ENCODE assay signal across 1 cellular context in the genomic region with DNA sequence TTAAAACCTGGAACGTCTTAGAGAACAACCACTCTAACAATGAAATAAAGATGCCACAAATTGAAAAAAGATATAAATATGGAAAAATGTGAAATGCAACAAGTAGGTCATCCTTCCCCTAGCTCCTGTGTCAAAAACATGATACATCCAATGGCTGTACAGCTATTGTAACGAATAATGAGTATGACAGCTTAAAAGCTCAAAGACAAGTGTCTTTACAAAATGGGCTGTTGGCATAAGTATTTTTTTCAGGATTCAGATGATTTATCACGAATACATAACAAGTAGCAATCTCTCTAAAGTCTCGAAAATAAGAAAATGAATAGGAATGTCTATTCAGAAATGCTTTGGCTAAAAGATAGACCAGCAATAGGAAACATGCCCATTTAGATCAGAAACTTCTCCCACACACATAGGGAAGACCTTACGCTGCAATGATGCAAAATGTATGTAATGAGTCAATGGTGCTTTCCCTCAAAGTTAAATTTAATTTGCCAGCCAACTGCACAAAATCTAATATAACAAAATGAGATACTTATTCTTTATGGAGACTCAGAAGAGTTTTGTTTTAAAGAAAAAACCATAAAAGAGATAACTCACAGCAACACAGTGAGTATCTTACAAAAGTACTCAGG.
TF ChIP-seq lines count a peak whose summit lies in the region.

No MANE protein-coding gene starts in this region.

TF ChIP-seq in GM12878, 131 proteins besides CTCF, POLR2A, EP300 and RAD21 (continued from another document and continues in another):
- no peak for TF ChIP-seq HDAC6 (IDR thresholded peaks at IDR 0.05; ENCODE audit: unreplicated experiment)
- TF ChIP-seq RELA (IDR thresholded peaks at IDR 0.05; ENCODE audit: borderline replicate concordance, partially characterized antibody) = no peak
- TF ChIP-seq BRCA1 (IDR thresholded peaks at IDR 0.05; ENCODE audit: low read depth, low read length) = no peak
- TF ChIP-seq, protein P1, sequence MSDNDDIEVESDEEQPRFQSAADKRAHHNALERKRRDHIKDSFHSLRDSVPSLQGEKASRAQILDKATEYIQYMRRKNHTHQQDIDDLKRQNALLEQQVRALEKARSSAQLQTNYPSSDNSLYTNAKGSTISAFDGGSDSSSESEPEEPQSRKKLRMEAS (IDR thresholded peaks at IDR 0.05; ENCODE audit: low read depth, low read length) = no peak
- TF ChIP-seq KDM1A (IDR thresholded peaks at IDR 0.05; ENCODE audit: borderline replicate concordance) = no peak
- TF ChIP-seq MTA3 (IDR thresholded peaks at IDR 0.05; ENCODE audit: borderline replicate concordance, low read length) = peak; percentile 85; the same call in 1 of the 2 replicates
- TF ChIP-seq FOS (IDR thresholded peaks at IDR 0.05; ENCODE audit: borderline replicate concordance, extremely low read depth, insufficient read length) = no peak
- TF ChIP-seq YY1 (IDR thresholded peaks at IDR 0.05; ENCODE audit: low read depth, low read length) = no peak
- TF ChIP-seq ESRRA (IDR thresholded peaks at IDR 0.05; ENCODE audit: low read length) = no peak
- no peak for TF ChIP-seq WRNIP1 (IDR thresholded peaks at IDR 0.05; ENCODE audit: borderline replicate concordance, low read depth, low read length)
- TF ChIP-seq ZNF384 (IDR thresholded peaks at IDR 0.05; ENCODE audit: borderline replicate concordance, low read depth, low read length) = no peak
- TF ChIP-seq BACH1 (IDR thresholded peaks at IDR 0.05; ENCODE audit: borderline replicate concordance) = no peak
- peak in 1 of 2 experiments; percentile 94; a peak in 1 of 4 replicates for TF ChIP-seq CEBPB (IDR thresholded peaks at IDR 0.05; ENCODE audit: borderline replicate concordance in 1 of 2, low read depth in 2 of 2, low read length in 2 of 2)
- TF ChIP-seq, protein P2, sequence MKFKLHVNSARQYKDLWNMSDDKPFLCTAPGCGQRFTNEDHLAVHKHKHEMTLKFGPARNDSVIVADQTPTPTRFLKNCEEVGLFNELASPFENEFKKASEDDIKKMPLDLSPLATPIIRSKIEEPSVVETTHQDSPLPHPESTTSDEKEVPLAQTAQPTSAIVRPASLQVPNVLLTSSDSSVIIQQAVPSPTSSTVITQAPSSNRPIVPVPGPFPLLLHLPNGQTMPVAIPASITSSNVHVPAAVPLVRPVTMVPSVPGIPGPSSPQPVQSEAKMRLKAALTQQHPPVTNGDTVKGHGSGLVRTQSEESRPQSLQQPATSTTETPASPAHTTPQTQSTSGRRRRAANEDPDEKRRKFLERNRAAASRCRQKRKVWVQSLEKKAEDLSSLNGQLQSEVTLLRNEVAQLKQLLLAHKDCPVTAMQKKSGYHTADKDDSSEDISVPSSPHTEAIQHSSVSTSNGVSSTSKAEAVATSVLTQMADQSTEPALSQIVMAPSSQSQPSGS (IDR thresholded peaks at IDR 0.05; ENCODE audit: low read length) = peak; percentile 89
- peak; percentile 81 for TF ChIP-seq EED (IDR thresholded peaks at IDR 0.05; ENCODE audit: low read depth)
- TF ChIP-seq RB1 (IDR thresholded peaks at IDR 0.05; ENCODE audit: borderline replicate concordance) = no peak
- peak; percentile 95 for TF ChIP-seq CREM (IDR thresholded peaks at IDR 0.05; ENCODE audit: low read depth)
- peak; percentile 92 for TF ChIP-seq BCL11A (IDR thresholded peaks at IDR 0.05; ENCODE audit: low read depth, low read length)
- TF ChIP-seq ZBED1 (IDR thresholded peaks at IDR 0.05; ENCODE audit: borderline replicate concordance) = peak; percentile 80
- TF ChIP-seq ZNF24 (IDR thresholded peaks at IDR 0.05) = no peak
- peak; percentile 85 to 86 for TF ChIP-seq IKZF2 (IDR thresholded peaks at IDR 0.05)
- peak; percentile 63 for TF ChIP-seq MTA2 (IDR thresholded peaks at IDR 0.05; ENCODE audit: low read depth)
- peak; percentile 85 for TF ChIP-seq RUNX3 (IDR thresholded peaks at IDR 0.05; ENCODE audit: low read length)
- TF ChIP-seq SP1 (IDR thresholded peaks at IDR 0.05; ENCODE audit: low read depth, low read length) = peak; percentile 83
- TF ChIP-seq MEF2A (IDR thresholded peaks at IDR 0.05; ENCODE audit: insufficient read depth, low read depth, low read length) = peak; percentile 87
- peak; percentile 46; the same call in 1 of the 2 replicates for TF ChIP-seq STAT3 (IDR thresholded peaks at IDR 0.05; ENCODE audit: low read depth, low read length)
- TF ChIP-seq HCFC1 (IDR thresholded peaks at IDR 0.05; ENCODE audit: low read length) = no peak
- TF ChIP-seq SIN3A (IDR thresholded peaks at IDR 0.05; ENCODE audit: low read depth, low read length) = no peak
- TF ChIP-seq SRF (IDR thresholded peaks at IDR 0.05; ENCODE audit: low read depth in 2 of 2, low read length in 2 of 2) = peak in 1 of 2 experiments; percentile 82; a peak in 2 of 4 replicates
- TF ChIP-seq MXI1 (IDR thresholded peaks at IDR 0.05; ENCODE audit: low read depth, low read length) = no peak
- peak; percentile 67; the same call in 1 of the 2 replicates for TF ChIP-seq PML (IDR thresholded peaks at IDR 0.05; ENCODE audit: low read length)
- TF ChIP-seq SIX5 (IDR thresholded peaks at IDR 0.05; ENCODE audit: low read depth, low read length, severe bottlenecking) = no peak
- TF ChIP-seq, protein P3, sequence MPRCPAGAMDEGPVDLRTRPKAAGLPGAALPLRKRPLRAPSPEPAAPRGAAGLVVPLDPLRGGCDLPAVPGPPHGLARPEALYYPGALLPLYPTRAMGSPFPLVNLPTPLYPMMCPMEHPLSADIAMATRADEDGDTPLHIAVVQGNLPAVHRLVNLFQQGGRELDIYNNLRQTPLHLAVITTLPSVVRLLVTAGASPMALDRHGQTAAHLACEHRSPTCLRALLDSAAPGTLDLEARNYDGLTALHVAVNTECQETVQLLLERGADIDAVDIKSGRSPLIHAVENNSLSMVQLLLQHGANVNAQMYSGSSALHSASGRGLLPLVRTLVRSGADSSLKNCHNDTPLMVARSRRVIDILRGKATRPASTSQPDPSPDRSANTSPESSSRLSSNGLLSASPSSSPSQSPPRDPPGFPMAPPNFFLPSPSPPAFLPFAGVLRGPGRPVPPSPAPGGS (IDR thresholded peaks at IDR 0.05; ENCODE audit: borderline replicate concordance, insufficient read depth, low read depth, low read length, poor library complexity, severe bottlenecking) = peak; percentile 99
- TF ChIP-seq ASH2L (IDR thresholded peaks at IDR 0.05; ENCODE audit: borderline replicate concordance, low read depth) = 0 out of 2 replicates have a peak, but pooled peaks have one; percentile 32
- TF ChIP-seq, protein P4, sequence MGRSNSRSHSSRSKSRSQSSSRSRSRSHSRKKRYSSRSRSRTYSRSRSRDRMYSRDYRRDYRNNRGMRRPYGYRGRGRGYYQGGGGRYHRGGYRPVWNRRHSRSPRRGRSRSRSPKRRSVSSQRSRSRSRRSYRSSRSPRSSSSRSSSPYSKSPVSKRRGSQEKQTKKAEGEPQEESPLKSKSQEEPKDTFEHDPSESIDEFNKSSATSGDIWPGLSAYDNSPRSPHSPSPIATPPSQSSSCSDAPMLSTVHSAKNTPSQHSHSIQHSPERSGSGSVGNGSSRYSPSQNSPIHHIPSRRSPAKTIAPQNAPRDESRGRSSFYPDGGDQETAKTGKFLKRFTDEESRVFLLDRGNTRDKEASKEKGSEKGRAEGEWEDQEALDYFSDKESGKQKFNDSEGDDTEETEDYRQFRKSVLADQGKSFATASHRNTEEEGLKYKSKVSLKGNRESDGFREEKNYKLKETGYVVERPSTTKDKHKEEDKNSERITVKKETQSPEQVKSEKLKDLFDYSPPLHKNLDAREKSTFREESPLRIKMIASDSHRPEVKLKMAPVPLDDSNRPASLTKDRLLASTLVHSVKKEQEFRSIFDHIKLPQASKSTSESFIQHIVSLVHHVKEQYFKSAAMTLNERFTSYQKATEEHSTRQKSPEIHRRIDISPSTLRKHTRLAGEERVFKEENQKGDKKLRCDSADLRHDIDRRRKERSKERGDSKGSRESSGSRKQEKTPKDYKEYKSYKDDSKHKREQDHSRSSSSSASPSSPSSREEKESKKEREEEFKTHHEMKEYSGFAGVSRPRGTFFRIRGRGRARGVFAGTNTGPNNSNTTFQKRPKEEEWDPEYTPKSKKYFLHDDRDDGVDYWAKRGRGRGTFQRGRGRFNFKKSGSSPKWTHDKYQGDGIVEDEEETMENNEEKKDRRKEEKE (IDR thresholded peaks at IDR 0.05) = no peak
- no peak for TF ChIP-seq NFYA (IDR thresholded peaks at IDR 0.05; ENCODE audit: borderline replicate concordance, low read depth, low read length)
- peak; percentile 89 for TF ChIP-seq CREB1 (IDR thresholded peaks at IDR 0.05; ENCODE audit: low read depth)
- TF ChIP-seq ETV6 (conservative IDR thresholded peaks at IDR 0.05 in 1 of 2, IDR thresholded peaks at IDR 0.05 in 1 of 2; ENCODE audit: borderline replicate concordance in 1 of 2, low read depth in 1 of 2) = peak in 1 of 2 experiments; percentile 55; a peak in 1 of 4 replicates
- TF ChIP-seq POLR2AphosphoS2 (IDR thresholded peaks at IDR 0.05; ENCODE audit: low read depth, low read length) = no peak
- peak; percentile 65 for TF ChIP-seq JUND (IDR thresholded peaks at IDR 0.05; ENCODE audit: low read depth, low read length)
- TF ChIP-seq GABPA (IDR thresholded peaks at IDR 0.05; ENCODE audit: low read depth) = peak; percentile 47; the same call in 1 of the 2 replicates
- peak; percentile 65; the same call in 1 of the 2 replicates for TF ChIP-seq TBL1XR1 (IDR thresholded peaks at IDR 0.05; ENCODE audit: low read depth, low read length)
- TF ChIP-seq NFXL1 (IDR thresholded peaks at IDR 0.05; ENCODE audit: borderline replicate concordance) = no peak
- no peak for TF ChIP-seq KAT2A (conservative IDR thresholded peaks at IDR 0.05; ENCODE audit: control insufficient read depth, low read depth, low read length)
- TF ChIP-seq, protein P5, sequence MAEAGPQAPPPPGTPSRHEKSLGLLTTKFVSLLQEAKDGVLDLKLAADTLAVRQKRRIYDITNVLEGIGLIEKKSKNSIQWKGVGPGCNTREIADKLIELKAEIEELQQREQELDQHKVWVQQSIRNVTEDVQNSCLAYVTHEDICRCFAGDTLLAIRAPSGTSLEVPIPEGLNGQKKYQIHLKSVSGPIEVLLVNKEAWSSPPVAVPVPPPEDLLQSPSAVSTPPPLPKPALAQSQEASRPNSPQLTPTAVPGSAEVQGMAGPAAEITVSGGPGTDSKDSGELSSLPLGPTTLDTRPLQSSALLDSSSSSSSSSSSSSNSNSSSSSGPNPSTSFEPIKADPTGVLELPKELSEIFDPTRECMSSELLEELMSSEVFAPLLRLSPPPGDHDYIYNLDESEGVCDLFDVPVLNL (IDR thresholded peaks at IDR 0.05; ENCODE audit: low read depth, low read length) = no peak
- peak; percentile 96 for TF ChIP-seq IRF4 (IDR thresholded peaks at IDR 0.05; ENCODE audit: low read depth, low read length)
- TF ChIP-seq, protein P6, sequence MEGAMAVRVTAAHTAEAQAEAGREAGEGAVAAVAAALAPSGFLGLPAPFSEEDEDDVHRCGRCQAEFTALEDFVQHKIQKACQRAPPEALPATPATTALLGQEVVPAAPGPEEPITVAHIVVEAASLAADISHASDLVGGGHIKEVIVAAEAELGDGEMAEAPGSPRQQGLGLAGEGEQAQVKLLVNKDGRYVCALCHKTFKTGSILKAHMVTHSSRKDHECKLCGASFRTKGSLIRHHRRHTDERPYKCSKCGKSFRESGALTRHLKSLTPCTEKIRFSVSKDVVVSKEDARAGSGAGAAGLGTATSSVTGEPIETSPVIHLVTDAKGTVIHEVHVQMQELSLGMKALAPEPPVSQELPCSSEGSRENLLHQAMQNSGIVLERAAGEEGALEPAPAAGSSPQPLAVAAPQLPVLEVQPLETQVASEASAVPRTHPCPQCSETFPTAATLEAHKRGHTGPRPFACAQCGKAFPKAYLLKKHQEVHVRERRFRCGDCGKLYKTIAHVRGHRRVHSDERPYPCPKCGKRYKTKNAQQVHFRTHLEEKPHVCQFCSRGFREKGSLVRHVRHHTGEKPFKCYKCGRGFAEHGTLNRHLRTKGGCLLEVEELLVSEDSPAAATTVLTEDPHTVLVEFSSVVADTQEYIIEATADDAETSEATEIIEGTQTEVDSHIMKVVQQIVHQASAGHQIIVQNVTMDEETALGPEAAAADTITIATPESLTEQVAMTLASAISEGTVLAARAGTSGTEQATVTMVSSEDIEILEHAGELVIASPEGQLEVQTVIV (IDR thresholded peaks at IDR 0.05; ENCODE audit: borderline replicate concordance, partially characterized antibody) = no peak
- TF ChIP-seq ZSCAN29 (IDR thresholded peaks at IDR 0.05) = no peak
- TF ChIP-seq NFIC (IDR thresholded peaks at IDR 0.05; ENCODE audit: low read depth, low read length) = peak; percentile 96
- TF ChIP-seq, protein P7, sequence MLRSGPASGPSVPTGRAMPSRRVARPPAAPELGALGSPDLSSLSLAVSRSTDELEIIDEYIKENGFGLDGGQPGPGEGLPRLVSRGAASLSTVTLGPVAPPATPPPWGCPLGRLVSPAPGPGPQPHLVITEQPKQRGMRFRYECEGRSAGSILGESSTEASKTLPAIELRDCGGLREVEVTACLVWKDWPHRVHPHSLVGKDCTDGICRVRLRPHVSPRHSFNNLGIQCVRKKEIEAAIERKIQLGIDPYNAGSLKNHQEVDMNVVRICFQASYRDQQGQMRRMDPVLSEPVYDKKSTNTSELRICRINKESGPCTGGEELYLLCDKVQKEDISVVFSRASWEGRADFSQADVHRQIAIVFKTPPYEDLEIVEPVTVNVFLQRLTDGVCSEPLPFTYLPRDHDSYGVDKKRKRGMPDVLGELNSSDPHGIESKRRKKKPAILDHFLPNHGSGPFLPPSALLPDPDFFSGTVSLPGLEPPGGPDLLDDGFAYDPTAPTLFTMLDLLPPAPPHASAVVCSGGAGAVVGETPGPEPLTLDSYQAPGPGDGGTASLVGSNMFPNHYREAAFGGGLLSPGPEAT (IDR thresholded peaks at IDR 0.05; ENCODE audit: low read depth) = peak; percentile 65
- TF ChIP-seq, protein P8, sequence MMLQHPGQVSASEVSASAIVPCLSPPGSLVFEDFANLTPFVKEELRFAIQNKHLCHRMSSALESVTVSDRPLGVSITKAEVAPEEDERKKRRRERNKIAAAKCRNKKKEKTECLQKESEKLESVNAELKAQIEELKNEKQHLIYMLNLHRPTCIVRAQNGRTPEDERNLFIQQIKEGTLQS (IDR thresholded peaks at IDR 0.05; ENCODE audit: borderline replicate concordance, extremely low read depth, low read depth, low read length) = no peak
- TF ChIP-seq BMI1 (IDR thresholded peaks at IDR 0.05; ENCODE audit: borderline replicate concordance) = peak; percentile 34; the same call in 1 of the 2 replicates
- TF ChIP-seq ATF7 (IDR thresholded peaks at IDR 0.05; ENCODE audit: low read depth) = peak; percentile 68
- TF ChIP-seq FOXM1 (IDR thresholded peaks at IDR 0.05; ENCODE audit: low read depth, low read length) = peak; percentile 89; the same call in 1 of the 2 replicates
- peak; percentile 53; the same call in 1 of the 2 replicates for TF ChIP-seq IKZF1 (conservative IDR thresholded peaks at IDR 0.05)
- peak in 1 of 2 experiments; percentile 77; a peak in 1 of 3 replicates for TF ChIP-seq EGR1 (IDR thresholded peaks at IDR 0.05; ENCODE audit: borderline replicate concordance in 1 of 2, low read depth in 2 of 2, low read length in 2 of 2)
- peak; percentile 97 for TF ChIP-seq JUNB (IDR thresholded peaks at IDR 0.05)
- TF ChIP-seq NR2C1 (IDR thresholded peaks at IDR 0.05) = no peak
